ENCODE assay signal across 18 cellular contexts in the genomic region with DNA sequence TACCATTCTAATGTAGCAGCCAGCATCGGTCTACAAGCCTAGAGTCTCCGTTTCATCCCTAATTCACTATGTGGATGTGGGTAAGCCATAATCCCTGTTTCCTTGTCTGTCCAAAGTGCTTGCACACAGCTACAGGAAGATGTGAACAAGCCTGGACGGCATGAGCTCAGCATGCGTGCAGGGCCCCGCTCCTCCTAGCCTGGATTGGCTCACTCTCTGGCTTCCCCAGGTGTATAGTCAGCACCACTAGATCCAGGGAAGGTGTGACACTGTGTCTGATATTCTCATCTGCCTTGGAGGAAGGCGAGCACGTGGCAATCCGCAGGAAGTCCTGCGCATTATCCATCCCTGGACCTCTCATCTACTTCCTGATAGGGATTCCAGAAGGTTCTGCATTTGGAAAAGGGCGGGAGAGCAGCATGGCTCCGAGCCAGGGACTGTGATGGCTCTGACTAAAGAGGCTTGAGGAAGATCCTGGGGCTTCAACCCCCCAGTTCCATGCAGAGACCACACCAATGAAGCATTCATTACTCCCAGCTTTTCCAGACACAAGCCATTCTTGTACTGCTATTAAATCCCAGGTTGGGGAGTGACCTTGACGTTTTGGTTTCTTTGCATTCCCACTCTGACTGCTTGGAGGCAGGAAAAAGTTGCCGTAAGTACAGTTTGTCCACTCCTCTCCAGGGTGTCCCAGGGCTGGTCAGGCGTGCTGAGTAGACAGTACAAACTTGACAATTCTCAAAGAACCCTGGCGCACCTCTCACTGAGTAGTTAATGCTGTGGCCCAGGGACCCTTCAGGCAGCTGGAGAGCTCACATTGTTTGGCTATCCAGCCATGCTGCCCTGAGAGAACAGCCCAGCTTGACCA.
"Had no signal": no experiment of that assay in that cellular context is flagged by ENCODE, and none has a peak within 500 bp of the region (broad histone marks: within the 10 kb centered on the region; RNA-seq: fewer than 3 reads in every experiment).

No MANE protein-coding gene starts in this region.

- H3K4me1 ChIP-seq: pancreas had no signal

- DNase-seq: effector memory CD4-positive, alpha-beta T cell; esophagus squamous epithelium; foreskin fibroblast; immature natural killer cell; left colon; left ventricle myocardium superior; mucosa of descending colon; natural killer cell; pancreas; right cardiac atrium; small intestine; stimulated activated CD4-positive, alpha-beta T cell treated with anti-CD3 and anti-CD28 coated beads, Interleukin-2, amount 100 ng/mL, for 48 hours; stimulated activated naive CD4-positive, alpha-beta T cell treated with Interleukin-2 at 50 U/mL for 16 hours; tibial artery had no signal

- H3K27ac ChIP-seq: epithelial cell of prostate, esophagus squamous epithelium, pancreas, tibial artery, upper lobe of left lung, vagina had no signal

- ATAC-seq: left colon, left ventricle myocardium superior, mucosa of descending colon, natural killer cell, pancreas, right cardiac atrium had no signal

- H3K9me3 ChIP-seq: esophagus squamous epithelium, mucosa of descending colon, pancreas, tibial artery, upper lobe of left lung, vagina had no signal

- H3K4me3 ChIP-seq: esophagus squamous epithelium, mucosa of descending colon, pancreas, tibial artery, upper lobe of left lung, vagina had no signal

- H3K27me3 ChIP-seq: esophagus squamous epithelium, pancreas, tibial artery, vagina had no signal

- H3K36me3 ChIP-seq: esophagus squamous epithelium, pancreas, tibial artery, upper lobe of left lung, vagina had no signal

- FAIRE-seq: endometrium, pancreas, small intestine had no signal
